In genomic region chr2:235087812-235088607, GRCh38 we compare ENCODE assay signal across 10 cellular contexts.
A peak's percentile ranks its signal among the peaks of the same experiment; 100 is the strongest.
DNase-seq lines count a peak whose midpoint lies in the region; ATAC-seq and TF ChIP-seq lines count a peak whose summit lies in the region.
"Had no signal": no experiment of that assay in that cellular context is flagged by ENCODE, and none has a peak within 500 bp of the region (broad histone marks: within the 10 kb centered on the region; RNA-seq: fewer than 3 reads in every experiment).

No MANE protein-coding gene starts in this region.

- CTCF ChIA-PET in AG04450 (lab: Charles Lee): interaction anchor here (0.6 to 1.7 kb wide), 4 partner anchors 20 to 593 kb away, joined by 3 to 5 read pairs (median 4); no protein-coding TSS in a partner anchor

- H2AFZ ChIP-seq in neuronal stem cell (ENCODE audit: low read length): peak overlapping the region; percentile 75

- H3K4ac ChIP-seq in neuronal stem cell (ENCODE audit: low read length): no peak overlapping the region

- POLR2A ChIA-PET in AG04450 (lab: Yijun Ruan, JAX): no interaction called here

- no peak overlapping the region for H4K91ac ChIP-seq in neuronal stem cell (ENCODE audit: low read depth, low read length, poor library complexity)

- no peaks in the 10 kb centered on the region for H3K79me1 ChIP-seq in neuronal stem cell (ENCODE audit: low read depth, low read length)

- WGBS in gastroesophageal sphincter (ENCODE audit: low coverage in 1 of 2), 2 donors: 6 to 12% methylated on average over 15 to 20 of the region's 23 CpGs
- WGBS in neuronal stem cell (ENCODE audit: extremely low coverage in 2 of 2, insufficient read length in 2 of 2, insufficient replicate concordance in 1 of 2), 2 donors: no CpG with 5 or more reads among the region's 23 CpGs

- H3K36me3 ChIP-seq in gastroesophageal sphincter: no peaks in the 10 kb centered on the region
- no peaks in the 10 kb centered on the region for H3K36me3 ChIP-seq in neuronal stem cell (replicated peaks in 1 of 2; ENCODE audit: control insufficient read depth in 2 of 2, insufficient read depth in 2 of 2, low read length in 2 of 2)

- TF ChIP-seq POLR2A in gastroesophageal sphincter (IDR thresholded peaks at IDR 0.05): no peak

- H3K27ac ChIP-seq in AG04450 (ENCODE audit: low read depth, low read length) (no peak overlapping the region), gastroesophageal sphincter (peak overlapping the region; percentile 67 to 77 (median 72)), neuronal stem cell (replicated peaks; ENCODE audit: low read length) (peak overlapping the region; percentile 42)

- peak overlapping the region; percentile 91 for H3K18ac ChIP-seq in neuronal stem cell (ENCODE audit: low read length)

- H3K27me3 ChIP-seq in AG04450 (ENCODE audit: control insufficient read depth, insufficient read depth, low read length): no peaks in the 10 kb centered on the region
- no peaks in the 10 kb centered on the region for H3K27me3 ChIP-seq in gastroesophageal sphincter
- no peaks in the 10 kb centered on the region for H3K27me3 ChIP-seq in neuronal stem cell (ENCODE audit: control insufficient read depth in 3 of 3, insufficient read depth in 3 of 3, low read depth in 1 of 3, low read length in 3 of 3)

- TF ChIP-seq CTCF in AG04450 (IDR thresholded peaks at IDR 0.05; ENCODE audit: low read depth, low read length) (peak; percentile 31; the same call in 1 of the 2 replicates), gastroesophageal sphincter (IDR thresholded peaks at IDR 0.05) (peak in 2 of 4 experiments; percentile 33 to 39)

- H4K8ac ChIP-seq in neuronal stem cell (ENCODE audit: low read depth, low read length): no peak overlapping the region

- H3K9me3 ChIP-seq in AG04450 (ENCODE audit: control insufficient read depth, insufficient read depth, low read length) (peaks cover 4% of the 10 kb centered on the region; the same call in 1 of the 2 replicates), gastroesophageal sphincter (no peaks in the 10 kb centered on the region), neuronal stem cell (replicated peaks in 1 of 2; ENCODE audit: control insufficient read depth in 2 of 2, insufficient read depth in 1 of 2, low read depth in 1 of 2, low read length in 2 of 2) (peaks cover 0 to 7% of the 10 kb centered on the region in 2 donors)

- H3K4me1 ChIP-seq in gastroesophageal sphincter: peaks cover 0 to 26% (median 3%) of the 10 kb centered on the region in 3 donors
- peaks cover 22 to 29% of the 10 kb centered on the region in 2 donors for H3K4me1 ChIP-seq in neuronal stem cell (ENCODE audit: control insufficient read depth in 2 of 2, insufficient read depth in 1 of 2, low read depth in 1 of 2, low read length in 2 of 2)

- H2BK12ac ChIP-seq in neuronal stem cell (ENCODE audit: low read length): peak overlapping the region; percentile 33

- no peak overlapping the region for H2AK5ac ChIP-seq in neuronal stem cell (ENCODE audit: low read depth, low read length)

- no peak overlapping the region for H3K9ac ChIP-seq in neuronal stem cell (ENCODE audit: low read depth, low read length, poor library complexity)

- no peak overlapping the region for H3K23ac ChIP-seq in neuronal stem cell (ENCODE audit: low read depth, low read length, poor library complexity)

- no peak overlapping the region for H2BK120ac ChIP-seq in neuronal stem cell (ENCODE audit: low read depth, low read length)

- TF ChIP-seq EP300 in gastroesophageal sphincter (IDR thresholded peaks at IDR 0.05): no peak

- H3K4me3 ChIP-seq in AG04450 (ENCODE audit: low read depth, low read length) (no peak overlapping the region), gastroesophageal sphincter (peak overlapping the region; percentile 9 to 38), neuronal stem cell (ENCODE audit: low read length in 2 of 2) (peak overlapping the region; percentile 0 to 29)

- ATAC-seq in gastroesophageal sphincter: peak; percentile 62
- ATAC-seq in GM19324 (IDR thresholded peaks at IDR 0.05; ENCODE audit: low FRiP score, unreplicated experiment): no peak

- H2BK15ac ChIP-seq in neuronal stem cell (ENCODE audit: low read length): no peak overlapping the region

- no peak overlapping the region for H2BK5ac ChIP-seq in neuronal stem cell (ENCODE audit: low read length)

- DNase-seq in AG04450 (ENCODE audit: low read depth, low spot score) (no peak), SK-N-DZ (ENCODE audit: low spot score) (peak; percentile 33), neuronal stem cell (ENCODE audit: low spot score) (peak; percentile 27), medulla oblongata (ENCODE audit: extremely low spot score) (no peak), DMS79 (lab: John Stamatoyannopoulos, UW) (no peak)
- no peak for DNase-seq in stimulated activated CD4-positive, alpha-beta T cell treated with anti-CD3 and anti-CD28 coated beads, Interleukin-4, amount 100 ng/mL, for 4 hours
- DNase-seq: activated T-cell treated with anti-CD3 and anti-CD28 coated beads for 4 hours, AML-193 had no signal

- H3K14ac ChIP-seq in neuronal stem cell (ENCODE audit: low read length): no peak overlapping the region

- no peak overlapping the region for H3K4me2 ChIP-seq in neuronal stem cell (ENCODE audit: insufficient read depth, low read length, poor library complexity, severe bottlenecking)

Comparison
In these comparisons a context has a peak if more than half of its experiments do, and no peak if none do; other contexts are left out.
1. DNase-seq: peak in SK-N-DZ (single experiment) and neuronal stem cell (single experiment); none in AG04450 (single experiment), stimulated activated CD4-positive, alpha-beta T cell treated with anti-CD3 and anti-CD28 coated beads, Interleukin-4, amount 100 ng/mL, for 4 hours (0 of 2), medulla oblongata (single experiment) and DMS79 (single experiment).